Comparison of ENCODE assay signal across 1 cellular context in the genomic region with DNA sequence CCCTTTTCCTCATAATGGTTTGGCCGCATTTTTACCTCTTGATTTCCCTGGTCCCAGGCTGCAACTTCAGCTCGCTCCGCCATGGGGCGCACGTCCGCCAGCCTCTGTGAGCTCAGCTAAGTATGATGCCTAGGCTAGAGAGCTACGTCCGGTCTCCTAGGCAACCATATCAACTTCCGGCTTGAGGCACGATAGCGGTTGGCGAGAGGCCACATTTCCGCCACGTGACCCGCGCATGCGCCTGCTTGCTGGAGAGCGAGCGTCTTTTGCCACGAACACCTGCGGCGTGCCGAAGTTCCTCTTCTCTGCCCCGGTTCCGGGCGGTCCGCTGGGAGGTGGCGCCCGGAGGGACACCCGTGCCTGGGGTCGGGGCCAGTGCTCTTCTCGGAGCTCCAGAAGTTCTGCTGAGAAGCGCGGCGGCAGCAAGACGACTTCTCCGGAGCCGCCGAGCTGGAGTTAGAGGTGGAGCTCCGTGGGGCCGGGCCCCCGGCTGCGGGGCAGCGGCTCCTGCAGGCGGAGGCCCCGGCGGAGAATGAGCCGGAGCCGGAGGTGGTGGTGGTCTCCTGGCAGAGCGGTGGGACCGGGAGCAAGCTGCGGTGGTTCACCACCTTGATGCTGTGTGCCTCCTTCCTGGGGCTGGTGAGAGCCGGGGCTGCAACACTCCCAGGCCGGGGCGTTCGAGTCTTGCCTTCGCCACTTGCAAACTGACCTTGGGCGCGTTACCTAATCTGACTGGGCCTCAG.
TF ChIP-seq lines count a peak whose summit lies in the region.

No MANE protein-coding gene starts in this region.

TF ChIP-seq in GM12878, 131 proteins besides CTCF, POLR2A, EP300 and RAD21 (continued from another document):
- peak; percentile 35; the same call in 1 of the 2 replicates for TF ChIP-seq CHD2 (IDR thresholded peaks at IDR 0.05; ENCODE audit: borderline replicate concordance, low read depth, low read length)
- TF ChIP-seq ZBED1 (IDR thresholded peaks at IDR 0.05; ENCODE audit: borderline replicate concordance), result no peak
- 0 out of 2 replicates have a peak, but pooled peaks have one; percentile 76 for TF ChIP-seq ASH2L (IDR thresholded peaks at IDR 0.05; ENCODE audit: borderline replicate concordance, low read depth)
- TF ChIP-seq CBX5 (IDR thresholded peaks at IDR 0.05; ENCODE audit: low read depth), result no peak
- TF ChIP-seq, protein P1, sequence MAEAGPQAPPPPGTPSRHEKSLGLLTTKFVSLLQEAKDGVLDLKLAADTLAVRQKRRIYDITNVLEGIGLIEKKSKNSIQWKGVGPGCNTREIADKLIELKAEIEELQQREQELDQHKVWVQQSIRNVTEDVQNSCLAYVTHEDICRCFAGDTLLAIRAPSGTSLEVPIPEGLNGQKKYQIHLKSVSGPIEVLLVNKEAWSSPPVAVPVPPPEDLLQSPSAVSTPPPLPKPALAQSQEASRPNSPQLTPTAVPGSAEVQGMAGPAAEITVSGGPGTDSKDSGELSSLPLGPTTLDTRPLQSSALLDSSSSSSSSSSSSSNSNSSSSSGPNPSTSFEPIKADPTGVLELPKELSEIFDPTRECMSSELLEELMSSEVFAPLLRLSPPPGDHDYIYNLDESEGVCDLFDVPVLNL (IDR thresholded peaks at IDR 0.05; ENCODE audit: low read depth, low read length), result no peak
- peak; percentile 66; the same call in 1 of the 2 replicates for TF ChIP-seq IRF4 (IDR thresholded peaks at IDR 0.05; ENCODE audit: low read depth, low read length)
- TF ChIP-seq TAF1 (IDR thresholded peaks at IDR 0.05; ENCODE audit: borderline replicate concordance, low read depth, low read length), result peak; percentile 71
- TF ChIP-seq PAX8 (IDR thresholded peaks at IDR 0.05), result no peak
- peak; percentile 88; the same call in 1 of the 2 replicates for TF ChIP-seq ZNF207 (IDR thresholded peaks at IDR 0.05; ENCODE audit: borderline replicate concordance)
- TF ChIP-seq KLF5 (IDR thresholded peaks at IDR 0.05; ENCODE audit: partially characterized antibody), result peak; percentile 49
- no peak for TF ChIP-seq CHD4 (IDR thresholded peaks at IDR 0.05)
- peak; percentile 28; the same call in 1 of the 2 replicates for TF ChIP-seq ZNF217 (IDR thresholded peaks at IDR 0.05)
- peak; percentile 56; the same call in 1 of the 2 replicates for TF ChIP-seq POLR2AphosphoS2 (IDR thresholded peaks at IDR 0.05; ENCODE audit: low read depth, low read length)
- no peak for TF ChIP-seq RCOR1 (conservative IDR thresholded peaks at IDR 0.05; ENCODE audit: low read depth, low read length)
- TF ChIP-seq, protein P2, sequence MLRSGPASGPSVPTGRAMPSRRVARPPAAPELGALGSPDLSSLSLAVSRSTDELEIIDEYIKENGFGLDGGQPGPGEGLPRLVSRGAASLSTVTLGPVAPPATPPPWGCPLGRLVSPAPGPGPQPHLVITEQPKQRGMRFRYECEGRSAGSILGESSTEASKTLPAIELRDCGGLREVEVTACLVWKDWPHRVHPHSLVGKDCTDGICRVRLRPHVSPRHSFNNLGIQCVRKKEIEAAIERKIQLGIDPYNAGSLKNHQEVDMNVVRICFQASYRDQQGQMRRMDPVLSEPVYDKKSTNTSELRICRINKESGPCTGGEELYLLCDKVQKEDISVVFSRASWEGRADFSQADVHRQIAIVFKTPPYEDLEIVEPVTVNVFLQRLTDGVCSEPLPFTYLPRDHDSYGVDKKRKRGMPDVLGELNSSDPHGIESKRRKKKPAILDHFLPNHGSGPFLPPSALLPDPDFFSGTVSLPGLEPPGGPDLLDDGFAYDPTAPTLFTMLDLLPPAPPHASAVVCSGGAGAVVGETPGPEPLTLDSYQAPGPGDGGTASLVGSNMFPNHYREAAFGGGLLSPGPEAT (IDR thresholded peaks at IDR 0.05; ENCODE audit: low read depth), result no peak
- TF ChIP-seq, protein P3, sequence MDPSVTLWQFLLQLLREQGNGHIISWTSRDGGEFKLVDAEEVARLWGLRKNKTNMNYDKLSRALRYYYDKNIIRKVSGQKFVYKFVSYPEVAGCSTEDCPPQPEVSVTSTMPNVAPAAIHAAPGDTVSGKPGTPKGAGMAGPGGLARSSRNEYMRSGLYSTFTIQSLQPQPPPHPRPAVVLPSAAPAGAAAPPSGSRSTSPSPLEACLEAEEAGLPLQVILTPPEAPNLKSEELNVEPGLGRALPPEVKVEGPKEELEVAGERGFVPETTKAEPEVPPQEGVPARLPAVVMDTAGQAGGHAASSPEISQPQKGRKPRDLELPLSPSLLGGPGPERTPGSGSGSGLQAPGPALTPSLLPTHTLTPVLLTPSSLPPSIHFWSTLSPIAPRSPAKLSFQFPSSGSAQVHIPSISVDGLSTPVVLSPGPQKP (IDR thresholded peaks at IDR 0.05; ENCODE audit: low read depth, low read length), result peak; percentile 85
